23 cellular contexts compared by ENCODE assay signal in genomic region chr13:63855457-63856118, GRCh38.
DNase-seq lines count a peak whose midpoint lies in the region; ATAC-seq lines count a peak whose summit lies in the region.
"Had no signal": no experiment of that assay in that cellular context is flagged by ENCODE, and none has a peak within 500 bp of the region (broad histone marks: within the 10 kb centered on the region; RNA-seq: fewer than 3 reads in every experiment).

No MANE protein-coding gene starts in this region.

- no peak overlapping the region for H3K4ac ChIP-seq in mesendoderm (ENCODE audit: low read depth, low read length)

- H3K56ac ChIP-seq in mesendoderm (ENCODE audit: low read length) = no peak overlapping the region

- H2BK15ac ChIP-seq in mesendoderm (replicated peaks; ENCODE audit: low read depth) = no peak overlapping the region

- ATAC-seq in activated naive CD8-positive, alpha-beta T cell treated with anti-CD3 and anti-CD28 coated beads, Interleukin-2, amount 50 U/mL, for 24 hours = peak; percentile 43
- ATAC-seq in HG02642 (IDR thresholded peaks at IDR 0.05; ENCODE audit: poor library complexity, unreplicated experiment) (no peak), GM18498 (IDR thresholded peaks at IDR 0.05; ENCODE audit: unreplicated experiment) (no peak)
- ATAC-seq: GM12878, HCT116 had no signal

- no peaks in the 10 kb centered on the region for H3K36me3 ChIP-seq in mesendoderm (ENCODE audit: control insufficient read depth, insufficient read depth, low read length)
- H3K36me3 ChIP-seq: BLaER1 had no signal

- H3K9ac ChIP-seq in mesendoderm (ENCODE audit: low read length) = no peak overlapping the region
- H3K9ac ChIP-seq: BLaER1 had no signal

- H2BK120ac ChIP-seq in mesendoderm (ENCODE audit: low read depth, low read length) = no peak overlapping the region

- no peaks in the 10 kb centered on the region for H3K36me3 Mint-ChIP-seq in activated naive CD8-positive, alpha-beta T cell treated with anti-CD3 and anti-CD28 coated beads, Interleukin-2, amount 50 U/mL, for 24 hours (ENCODE audit: low read depth)
- no peaks in the 10 kb centered on the region for H3K36me3 Mint-ChIP-seq in activated naive CD8-positive, alpha-beta T cell treated with anti-CD3 and anti-CD28 coated beads for 36 hours
- H3K36me3 Mint-ChIP-seq: CD4-positive, alpha-beta memory T cell had no signal

- no peak overlapping the region for H2BK5ac ChIP-seq in mesendoderm (ENCODE audit: low read length)

- H3K23ac ChIP-seq in mesendoderm (ENCODE audit: low read length) = no peak overlapping the region

- no peaks in the 10 kb centered on the region for H3K4me1 Mint-ChIP-seq in activated naive CD8-positive, alpha-beta T cell treated with anti-CD3 and anti-CD28 coated beads, Interleukin-2, amount 50 U/mL, for 24 hours
- no peaks in the 10 kb centered on the region for H3K4me1 Mint-ChIP-seq in activated naive CD8-positive, alpha-beta T cell treated with anti-CD3 and anti-CD28 coated beads for 36 hours
- H3K4me1 Mint-ChIP-seq: CD4-positive, alpha-beta memory T cell; IgD-negative memory B cell had no signal

- H2AK5ac ChIP-seq in mesendoderm (ENCODE audit: low read length) = no peak overlapping the region

- peaks cover 3% of the 10 kb centered on the region for H3K4me1 ChIP-seq in mesendoderm (ENCODE audit: control insufficient read depth, low read depth, low read length)
- H3K4me1 ChIP-seq: BLaER1 had no signal

- H3K18ac ChIP-seq in mesendoderm (ENCODE audit: low read length) = no peak overlapping the region

- H3K4me2 ChIP-seq in mesendoderm (ENCODE audit: low read length) = no peak overlapping the region
- H3K4me2 ChIP-seq: BLaER1 had no signal

- no peaks in the 10 kb centered on the region for H3K79me1 ChIP-seq in mesendoderm (ENCODE audit: low read length)

- H4K5ac ChIP-seq in mesendoderm (ENCODE audit: low read length) = no peak overlapping the region

- no peak overlapping the region for H3K4me3 Mint-ChIP-seq in activated naive CD8-positive, alpha-beta T cell treated with anti-CD3 and anti-CD28 coated beads, Interleukin-2, amount 50 U/mL, for 24 hours
- H3K4me3 Mint-ChIP-seq in activated naive CD8-positive, alpha-beta T cell treated with anti-CD3 and anti-CD28 coated beads for 36 hours = no peak overlapping the region
- H3K4me3 Mint-ChIP-seq: CD4-positive, alpha-beta memory T cell; IgD-negative memory B cell had no signal

- H3K27me3 ChIP-seq in mesendoderm (ENCODE audit: insufficient read depth, low read length, poor library complexity) = no peaks in the 10 kb centered on the region
- H3K27me3 ChIP-seq: BLaER1 had no signal

- no peak overlapping the region for H3K27ac ChIP-seq in mesendoderm (ENCODE audit: low read depth, low read length)
- H3K27ac ChIP-seq: BLaER1, SK-N-MC had no signal

- H3K9me3 Mint-ChIP-seq in activated naive CD8-positive, alpha-beta T cell treated with anti-CD3 and anti-CD28 coated beads, Interleukin-2, amount 50 U/mL, for 24 hours = no peaks in the 10 kb centered on the region
- H3K9me3 Mint-ChIP-seq in activated naive CD8-positive, alpha-beta T cell treated with anti-CD3 and anti-CD28 coated beads for 36 hours = no peaks in the 10 kb centered on the region
- H3K9me3 Mint-ChIP-seq: IgD-negative memory B cell had no signal

- DNase-seq in activated naive CD8-positive, alpha-beta T cell treated with anti-CD3 and anti-CD28 coated beads, Interleukin-2, amount 50 U/mL, for 24 hours = no peak
- DNase-seq in activated naive CD8-positive, alpha-beta T cell treated with anti-CD3 and anti-CD28 coated beads for 36 hours = no peak
- peak; percentile 3 for DNase-seq in amniotic epithelial cell (ENCODE audit: low read depth)
- peak; percentile 59 for DNase-seq in mesendoderm
- DNase-seq in NCI-H2171 treated with DMSO at 0.1 percent for 48 hours (lab: John Stamatoyannopoulos, UW) = no peak
- DNase-seq in activated naive CD4-positive, alpha-beta T cell (lab: John Stamatoyannopoulos, UW) = no peak
- DNase-seq: Calu3; CD4-positive, alpha-beta memory T cell; GF-D8; Kasumi-1; MV-4-11; NCI-H187; NCI-H2107; NCI-H226; NCI-H524; SHP77 had no signal

- H3K79me2 ChIP-seq in mesendoderm (ENCODE audit: control insufficient read depth, insufficient read depth, low read length) = no peaks in the 10 kb centered on the region

- H3K27me3 Mint-ChIP-seq in activated naive CD8-positive, alpha-beta T cell treated with anti-CD3 and anti-CD28 coated beads, Interleukin-2, amount 50 U/mL, for 24 hours = no peaks in the 10 kb centered on the region
- no peaks in the 10 kb centered on the region for H3K27me3 Mint-ChIP-seq in activated naive CD8-positive, alpha-beta T cell treated with anti-CD3 and anti-CD28 coated beads for 36 hours
- H3K27me3 Mint-ChIP-seq: CD4-positive, alpha-beta memory T cell; IgD-negative memory B cell had no signal

- no peak overlapping the region for H3K4me3 ChIP-seq in mesendoderm (ENCODE audit: low read length)
- H3K4me3 ChIP-seq: BLaER1, GM12878, SK-N-MC had no signal

- H3K27ac Mint-ChIP-seq in activated naive CD8-positive, alpha-beta T cell treated with anti-CD3 and anti-CD28 coated beads, Interleukin-2, amount 50 U/mL, for 24 hours = no peak overlapping the region
- H3K27ac Mint-ChIP-seq in activated naive CD8-positive, alpha-beta T cell treated with anti-CD3 and anti-CD28 coated beads for 36 hours = no peak overlapping the region
- H3K27ac Mint-ChIP-seq: CD4-positive, alpha-beta memory T cell; IgD-negative memory B cell had no signal

- WGBS in mesendoderm (ENCODE audit: extremely low coverage, insufficient coverage, low lambda C conversion rate) = no CpG with 5 or more reads among the region's 7 CpGs

- no peak overlapping the region for H4K8ac ChIP-seq in mesendoderm (ENCODE audit: low read depth, low read length)

Comparison
In these comparisons a context has a peak if more than half of its experiments do, and no peak if none do; other contexts are left out.
1. DNase-seq: peak in amniotic epithelial cell (single experiment) and mesendoderm (single experiment); none in activated naive CD8-positive, alpha-beta T cell treated with anti-CD3 and anti-CD28 coated beads, Interleukin-2, amount 50 U/mL, for 24 hours (single experiment), activated naive CD8-positive, alpha-beta T cell treated with anti-CD3 and anti-CD28 coated beads for 36 hours (single experiment), NCI-H2171 treated with DMSO at 0.1 percent for 48 hours (single experiment) and activated naive CD4-positive, alpha-beta T cell (0 of 4).